ENCODE assay signal across 7 cellular contexts in genomic region chrX:68196939-68197791, GRCh38.
DNase-seq lines count a peak whose midpoint lies in the region; ATAC-seq, FAIRE-seq and TF ChIP-seq lines count a peak whose summit lies in the region.

No MANE protein-coding gene starts in this region.

- H3K36me3 ChIP-seq in kidney (ENCODE audit: control insufficient read depth in 1 of 2, insufficient read depth in 2 of 2, low read length in 2 of 2), result peaks cover 0 to 5% of the 10 kb centered on the region in 2 donors

- peak; percentile 66 for TF ChIP-seq CTCF in D721Med (IDR thresholded peaks at IDR 0.05; ENCODE audit: insufficient read depth, missing control alignments)
- TF ChIP-seq CTCF in kidney (IDR thresholded peaks at IDR 0.05; ENCODE audit: borderline replicate concordance, extremely low read depth, insufficient read depth), result peak; percentile 51

- H3K9me3 ChIP-seq in kidney (ENCODE audit: control insufficient read depth in 1 of 2, low read length in 2 of 2), result no peaks in the 10 kb centered on the region

- ATAC-seq in GM18858 (IDR thresholded peaks at IDR 0.05; ENCODE audit: unreplicated experiment) (peak; percentile 79), HG03378 (IDR thresholded peaks at IDR 0.05; ENCODE audit: unreplicated experiment) (peak; percentile 87)

- FAIRE-seq in D721Med (lab: Jason Lieb, UNC) (no peak), kidney (lab: Jason Lieb, UNC) (peak; percentile 92)

- intact Hi-C loops in kidney (cut with DNase I), result no loop called here

- DNase-seq in D721Med (ENCODE audit: insufficient read length, low spot score) (no peak), NCI-H82 treated with DMSO at 0.1 percent for 48 hours (lab: John Stamatoyannopoulos, UW; ENCODE audit: unreplicated experiment) (peak; percentile 37), T47D (ENCODE audit: low read depth in 1 of 2, low spot score in 1 of 2) (peak; percentile 21 to 70), kidney (no peak), substantia nigra (lab: John Stamatoyannopoulos, UW) (peak in 39 of 49 donors; percentile 0 to 62 (median 9))

- H3K9ac ChIP-seq in kidney (ENCODE audit: low read length in 2 of 2), result no peak overlapping the region

- H3K27ac ChIP-seq in kidney (ENCODE audit: low read depth in 2 of 2, low read length in 2 of 2) (no peak overlapping the region), substantia nigra (ENCODE audit: low read depth, low read length, poor library complexity, severe bottlenecking) (no peak overlapping the region)

- in situ Hi-C loops in T47D (cut with HindIII; ENCODE audit: low pct_unique_long_range_greater_than_20kb, low sequenced_read_pairs), result no loop called here

- H3K4me1 ChIP-seq in kidney (ENCODE audit: control insufficient read depth in 1 of 2, insufficient read depth in 1 of 2, low read depth in 1 of 2, low read length in 2 of 2), result no peaks in the 10 kb centered on the region

- no peak overlapping the region for H3K4me3 ChIP-seq in kidney (ENCODE audit: low read length in 2 of 2)

Comparison
In these comparisons a context has a peak if more than half of its experiments do, and no peak if none do; other contexts are left out.
1. DNase-seq: peak in NCI-H82 treated with DMSO at 0.1 percent for 48 hours (single experiment), T47D (2 of 2) and substantia nigra (39 of 49); none in D721Med (single experiment) and kidney (single experiment).